8 cellular contexts compared by ENCODE assay signal in the genomic region with DNA sequence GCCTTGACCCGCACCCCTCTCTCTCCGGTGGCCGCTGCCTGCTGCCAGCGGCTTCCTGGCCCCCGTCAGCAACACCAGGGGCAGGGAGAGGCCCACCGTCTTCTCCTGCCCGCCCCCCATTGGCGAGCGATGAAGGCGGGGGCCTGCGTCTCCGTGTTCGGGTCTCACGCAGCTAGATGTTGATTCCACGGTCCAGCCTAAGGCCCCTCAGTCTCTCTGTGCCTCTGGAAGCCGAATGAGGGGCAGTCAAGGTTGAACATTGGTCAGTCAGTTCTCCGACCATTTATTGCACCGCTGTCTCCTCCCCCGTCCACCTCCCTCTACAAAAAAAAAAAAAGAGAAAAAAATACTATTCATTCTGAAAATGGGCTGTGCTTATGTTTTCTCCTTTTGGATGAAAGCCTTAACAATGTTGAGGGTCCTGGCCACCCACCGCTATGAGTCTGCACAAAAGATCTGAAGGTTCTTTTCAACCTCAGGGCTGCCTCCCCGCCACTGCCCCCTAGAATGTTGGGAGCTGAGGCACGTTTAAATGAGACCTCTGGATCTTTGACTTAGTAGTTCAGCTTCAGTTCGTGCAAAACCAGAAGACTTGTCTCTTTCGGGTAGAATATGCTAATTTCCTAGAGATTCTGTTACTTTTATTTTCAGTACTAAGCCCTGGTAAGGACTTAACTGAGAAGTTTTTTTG. TPM values are rescaled to one million over a fixed set of nuclear protein-coding genes. Genes with fewer than 3 reads are reported as not detected.
A peak's percentile ranks its signal among the peaks of the same experiment; 100 is the strongest.
DNase-seq lines count a peak whose midpoint lies in the region; ATAC-seq and TF ChIP-seq lines count a peak whose summit lies in the region.

No MANE protein-coding gene starts in this region.

- H3K9me3 Mint-ChIP-seq in T-cell (no peaks in the 10 kb centered on the region), chondrocyte (ENCODE audit: low read depth) (no peaks in the 10 kb centered on the region)

- H3K27me3 Mint-ChIP-seq in T-cell (no peaks in the 10 kb centered on the region), chondrocyte (ENCODE audit: low read depth) (no peaks in the 10 kb centered on the region)

- H3K4me3 ChIP-seq in lung (peak overlapping the region; percentile 97), subcutaneous abdominal adipose tissue (ENCODE audit: low read depth in 1 of 5, low read length in 5 of 5) (peak overlapping the region; percentile 75 to 93 (median 91))

- H3K4me1 Mint-ChIP-seq in T-cell (peaks cover 51 to 58% (median 51%) of the 10 kb centered on the region in 3 donors), chondrocyte (ENCODE audit: low read depth) (peaks cover 35% of the 10 kb centered on the region)

- CTCF ChIA-PET in T-cell (lab: Charles Lee) = interaction anchor here in 1 of 2 donors (0.5 to 1.6 kb wide), 3 partner anchors 130 to 429 kb away, joined by 3 to 7 read pairs (median 3); a partner anchor contains a TSS

- H3K27ac ChIP-seq in lung (ENCODE audit: low read depth in 1 of 2, low read length in 1 of 2) = peak overlapping the region; percentile 95 to 96
- peak overlapping the region; percentile 98 for H3K27ac ChIP-seq in subcutaneous abdominal adipose tissue (ENCODE audit: low read depth, low read length)

- H3K27me3 ChIP-seq in lung (ENCODE audit: control insufficient read depth, insufficient read depth) (no peaks in the 10 kb centered on the region), subcutaneous abdominal adipose tissue (ENCODE audit: control insufficient read depth in 5 of 5, insufficient read depth in 4 of 5, low read length in 5 of 5) (no peaks in the 10 kb centered on the region)

- peak overlapping the region; percentile 97 to 100 (median 100) for H3K9ac ChIP-seq in subcutaneous abdominal adipose tissue (ENCODE audit: low read length in 5 of 5)

- WGBS in lung, 2 donors = 0 to 1% methylated on average over 24 of the region's 24 CpGs

- H3K4me3 Mint-ChIP-seq in T-cell (peak overlapping the region; percentile 91 to 98 (median 95)), chondrocyte (ENCODE audit: unreplicated experiment) (peak overlapping the region; percentile 84)

- peaks cover 2 to 14% of the 10 kb centered on the region in 2 donors for H3K36me3 ChIP-seq in lung (ENCODE audit: control insufficient read depth in 2 of 2, insufficient read depth in 2 of 2, low read length in 2 of 2)
- H3K36me3 ChIP-seq in subcutaneous abdominal adipose tissue (ENCODE audit: control insufficient read depth in 5 of 5, insufficient read depth in 5 of 5, low read length in 5 of 5) = peaks cover 0 to 23% (median 17%) of the 10 kb centered on the region in 5 donors

- H3K9me3 ChIP-seq in lung (ENCODE audit: control insufficient read depth in 2 of 2, insufficient read depth in 1 of 2, low read length in 1 of 2) = no peaks in the 10 kb centered on the region
- H3K9me3 ChIP-seq in subcutaneous abdominal adipose tissue (ENCODE audit: control insufficient read depth in 5 of 5, low read length in 5 of 5) = no peaks in the 10 kb centered on the region

- peaks cover 20% of the 10 kb centered on the region for H3K36me3 Mint-ChIP-seq in T-cell
- peaks cover 6% of the 10 kb centered on the region for H3K36me3 Mint-ChIP-seq in chondrocyte (ENCODE audit: low read depth)

- H3K27ac Mint-ChIP-seq in T-cell = peak overlapping the region; percentile 84 to 87
- peak overlapping the region; percentile 96 for H3K27ac Mint-ChIP-seq in chondrocyte (ENCODE audit: unreplicated experiment)

- TF ChIP-seq CTCF in chondrocyte (IDR thresholded peaks at IDR 0.05) (peak; percentile 68), lung (IDR thresholded peaks at IDR 0.05; ENCODE audit: control extremely low read depth, extremely low read depth) (no peak)

- POLR2A ChIA-PET in T-cell (lab: Charles Lee) = interaction anchor here (0.5 to 1.7 kb wide), 4 partner anchors 10 to 139 kb away, joined by 3 to 16 read pairs (median 6); a partner anchor contains a TSS

- H3K4me1 ChIP-seq in lung (ENCODE audit: control insufficient read depth in 2 of 2, insufficient read depth in 2 of 2, low read length in 2 of 2) (peaks cover 3 to 10% of the 10 kb centered on the region in 2 donors), subcutaneous abdominal adipose tissue (ENCODE audit: control insufficient read depth in 5 of 5, insufficient read depth in 5 of 5, low read length in 5 of 5) (peaks cover 0 to 46% (median 39%) of the 10 kb centered on the region in 5 donors)

- peak; percentile 19 for ATAC-seq in HG03159 (IDR thresholded peaks at IDR 0.05; ENCODE audit: unreplicated experiment)
- no peak for ATAC-seq in T-cell (replicated peaks in 1 of 4)
- peak; percentile 14 for ATAC-seq in lung (ENCODE audit: insufficient read depth, low FRiP score)
- ATAC-seq in GM18868 (IDR thresholded peaks at IDR 0.05; ENCODE audit: unreplicated experiment) = no peak

- peak; percentile 29 for DNase-seq in NCI-H748 (lab: John Stamatoyannopoulos, UW; ENCODE audit: unreplicated experiment)
- DNase-seq in NCI-H748 treated with DMSO at 0.1 percent for 48 hours (lab: John Stamatoyannopoulos, UW) = no peak
- peak in 4 of 34 experiments; percentile 5 to 16 (median 7) for DNase-seq in T-cell
- DNase-seq in chondrocyte (ENCODE audit: low spot score) = no peak
- DNase-seq in lung (ENCODE audit: low spot score) = no peak

RNA-seq across cellular contexts. Expression of a gene that starts 0.7 kb away (rescaled TPM):
- total RNA-seq in T-cell = 10 to 100 TPM; 58.7 to 71.5 (median 65.1) TPM
- total RNA-seq in chondrocyte = 54.0 to 56.1 TPM (median 54.3 TPM) in 3 replicates
- 10 to 100 TPM; 56.9 to 71.5 TPM for total RNA-seq in lung
- polyA plus RNA-seq in lung = 10 to 100 TPM in 1 of 2 donors, 1 to 10 TPM in 1; 9.8 to 19.9 TPM

Comparison
In these comparisons a context has a peak if more than half of its experiments do, and no peak if none do; other contexts are left out.
1. ATAC-seq: peak in HG03159 (single experiment) and lung (single experiment); none in T-cell (0 of 4) and GM18868 (single experiment).